ENCODE assay signal across 8 cellular contexts in genomic region chr2:230668184-230668938, GRCh38. TPM values are rescaled to one million over a fixed set of nuclear protein-coding genes. Genes with fewer than 3 reads are reported as not detected.
DNase-seq lines count a peak whose midpoint lies in the region; ATAC-seq lines count a peak whose summit lies in the region.

No MANE protein-coding gene starts in this region.

- no peak overlapping the region for H3K27ac ChIP-seq in GM23248

- in situ Hi-C loops in GM23248 (cut with MboI) = no loop called here

- no peak overlapping the region for H3K9ac ChIP-seq in GM23248

- H3K4me1 ChIP-seq in GM23248 (ENCODE audit: insufficient read depth) = peaks cover 11% of the 10 kb centered on the region

- H3K27me3 ChIP-seq in GM23248 (replicated peaks; ENCODE audit: insufficient read depth) = 0 out of 2 replicates have a peak, but pooled peaks cover 9% of the 10 kb centered on the region

- no peak overlapping the region for H2AFZ ChIP-seq in GM23248

- H3K4me3 ChIP-seq in GM23248 = no peak overlapping the region

- peaks cover 11% of the 10 kb centered on the region; the same call in 1 of the 2 replicates for H3F3A ChIP-seq in GM23248 (ENCODE audit: insufficient read depth)

- no peak overlapping the region for H3K4me2 ChIP-seq in GM23248 (ENCODE audit: unreplicated experiment)

- H3K9me3 ChIP-seq in GM23248 (ENCODE audit: low read depth) = no peaks in the 10 kb centered on the region

- H3K9me3 Mint-ChIP-seq in activated naive CD4-positive, alpha-beta T cell treated with anti-CD3 and anti-CD28 coated beads, Interleukin-2, amount 50 U/mL, for 72 hours = peaks cover 0 to 6% of the 10 kb centered on the region in 2 donors

- H3K36me3 Mint-ChIP-seq in activated naive CD4-positive, alpha-beta T cell treated with anti-CD3 and anti-CD28 coated beads, Interleukin-2, amount 50 U/mL, for 72 hours = peaks cover 0 to 13% of the 10 kb centered on the region in 2 donors

- H3K9me2 ChIP-seq in GM23248 (ENCODE audit: insufficient read depth) = no peaks in the 10 kb centered on the region

- H4K20me1 ChIP-seq in GM23248 (ENCODE audit: insufficient read depth) = no peaks in the 10 kb centered on the region

- ATAC-seq in activated naive CD4-positive, alpha-beta T cell treated with anti-CD3 and anti-CD28 coated beads, Interleukin-2, amount 50 U/mL, for 72 hours = peak; percentile 40 to 66

- DNase-seq in NCI-H2171 treated with DMSO at 0.1 percent for 48 hours (lab: John Stamatoyannopoulos, UW) (peak; percentile 52), NCI-H2171 (lab: John Stamatoyannopoulos, UW) (no peak), H4 (ENCODE audit: low spot score) (peak; percentile 46), LHCN-M2 (ENCODE audit: low read depth) (peak; percentile 59), myocyte (ENCODE audit: low read depth) (peak; percentile 93), occipital lobe (lab: John Stamatoyannopoulos, UW) (no peak), GM23248 (no peak)
- DNase-seq in activated naive CD4-positive, alpha-beta T cell treated with anti-CD3 and anti-CD28 coated beads, Interleukin-2, amount 50 U/mL, for 72 hours (ENCODE audit: low spot score in 2 of 2) = no peak

- WGBS in GM23248 (ENCODE audit: low coverage in 1 of 2, low lambda C conversion rate in 2 of 2, missing lambda C conversion rate in 2 of 2), 2 experiments = 80 to 81% methylated on average over 12 of the region's 12 CpGs

- H3K79me2 ChIP-seq in GM23248 (ENCODE audit: insufficient read depth) = no peaks in the 10 kb centered on the region

- H3K36me3 ChIP-seq in GM23248 (ENCODE audit: low read depth) = no peaks in the 10 kb centered on the region

- peak overlapping the region; percentile 80 to 86 for H3K27ac Mint-ChIP-seq in activated naive CD4-positive, alpha-beta T cell treated with anti-CD3 and anti-CD28 coated beads, Interleukin-2, amount 50 U/mL, for 72 hours

RNA-seq across cellular contexts. Expression of gene CAB39, which starts 44.3 kb away (rescaled TPM):
- total RNA-seq in H4 (2014; rRNA removed; shearing (Covaris generic)) = 32.8 and 42.2 TPM in 2 replicates
- total RNA-seq in LHCN-M2 (2014; rRNA removed) = 40.1 and 41.0 TPM in 2 replicates
- polyA plus RNA-seq in LHCN-M2 (2012) = 12.6 TPM
- 100 to 1,000 TPM; 104 to 123 TPM for total RNA-seq in activated naive CD4-positive, alpha-beta T cell treated with anti-CD3 and anti-CD28 coated beads, Interleukin-2, amount 50 U/mL, for 72 hours
- 86.0 and 98.0 TPM in 2 replicates for total RNA-seq in myocyte
- 19.6 TPM for polyA plus RNA-seq in myocyte (2012)
- 149 TPM for total RNA-seq in occipital lobe
- 49.1 and 52.1 TPM in 2 replicates for total RNA-seq in GM23248 (2014; rRNA removed; shearing (Covaris generic))
- polyA plus RNA-seq in GM23248 (2016; fragmentation: Nextera tagmentation; extraction: Ambion mirVana) = 22.7 and 23.1 TPM in 2 replicates

Comparison
In these comparisons a context has a peak if more than half of its experiments do, and no peak if none do; other contexts are left out.
1. DNase-seq: peak in NCI-H2171 treated with DMSO at 0.1 percent for 48 hours (single experiment), H4 (single experiment), LHCN-M2 (single experiment) and myocyte (single experiment); none in NCI-H2171 (single experiment), activated naive CD4-positive, alpha-beta T cell treated with anti-CD3 and anti-CD28 coated beads, Interleukin-2, amount 50 U/mL, for 72 hours (0 of 2), occipital lobe (single experiment) and GM23248 (single experiment).